In genomic region chr2:122300758-122301157, GRCh38 we compare ENCODE assay signal across 13 cellular contexts.
DNase-seq lines count a peak whose midpoint lies in the region; ATAC-seq and TF ChIP-seq lines count a peak whose summit lies in the region.
"Had no signal": no experiment of that assay in that cellular context is flagged by ENCODE, and none has a peak within 500 bp of the region (broad histone marks: within the 10 kb centered on the region; RNA-seq: fewer than 3 reads in every experiment).

No MANE protein-coding gene starts in this region.

- in situ Hi-C loops in KBM-7 (cut with MboI; ENCODE audit: low pct_unique_long_range_greater_than_20kb, low sequenced_read_pairs): no loop called here

- no peak overlapping the region for H3K27ac ChIP-seq in RWPE1
- H3K27ac ChIP-seq: ovary had no signal

- ATAC-seq in GM19452 (IDR thresholded peaks at IDR 0.05; ENCODE audit: unreplicated experiment): no peak

- DNase-seq in DMS53 (lab: John Stamatoyannopoulos, UW) (peak; percentile 38), DMS53 treated with DMSO at 0.1 percent for 48 hours (lab: John Stamatoyannopoulos, UW; ENCODE audit: unreplicated experiment) (no peak), KBM-7 (peak; percentile 76), RKO (ENCODE audit: low spot score) (peak; percentile 7), iPS DF 4.7 (ENCODE audit: extremely low read depth, low spot score) (peak; percentile 5), RWPE1 (ENCODE audit: low spot score) (no peak), Ammon's horn (ENCODE audit: low spot score) (no peak)
- DNase-seq: 8988T, activated gamma-delta T cell, ovary, Right ventricle myocardium superior, substantia nigra had no signal

- TF ChIP-seq CTCF in RWPE1 (conservative IDR thresholded peaks at IDR 0.05; ENCODE audit: low read depth): no peak

- CTCF ChIA-PET in RWPE1 (lab: Yijun Ruan, JAX): interaction anchor here (0.6 kb wide), 1 partner anchor 490 kb away, joined by 3 read pairs; no protein-coding TSS in a partner anchor

- POLR2A ChIA-PET in RWPE1 (lab: Yijun Ruan, JAX; ENCODE audit: low non-redundant PET): no interaction called here

Comparison
In these comparisons a context has a peak if more than half of its experiments do, and no peak if none do; other contexts are left out.
1. DNase-seq: peak in DMS53 (single experiment), KBM-7 (single experiment), RKO (single experiment) and iPS DF 4.7 (single experiment); none in DMS53 treated with DMSO at 0.1 percent for 48 hours (single experiment), RWPE1 (single experiment) and Ammon's horn (single experiment).